8 cellular contexts compared by ENCODE assay signal in genomic region chr1:20366766-20367602, GRCh38.
DNase-seq lines count a peak whose midpoint lies in the region; ATAC-seq lines count a peak whose summit lies in the region.

No MANE protein-coding gene starts in this region.

- no peaks in the 10 kb centered on the region for H3K36me3 Mint-ChIP-seq in activated T-cell treated with anti-CD3 and anti-CD28 coated beads, Interleukin-2, amount 50 U/mL, for 4 hours (ENCODE audit: insufficient read depth)

- no peaks in the 10 kb centered on the region for H3K9me3 Mint-ChIP-seq in activated T-cell treated with anti-CD3 and anti-CD28 coated beads, Interleukin-2, amount 50 U/mL, for 4 hours

- in situ Hi-C loops in SK-MEL-5 (cut with HindIII; ENCODE audit: low pct_unique_long_range_greater_than_20kb, low sequenced_read_pairs), result no loop called here

- H3K27me3 Mint-ChIP-seq in activated T-cell treated with anti-CD3 and anti-CD28 coated beads, Interleukin-2, amount 50 U/mL, for 4 hours (ENCODE audit: low read depth), result peaks cover 61% of the 10 kb centered on the region

- ATAC-seq in activated T-cell treated with anti-CD3 and anti-CD28 coated beads, Interleukin-2, amount 50 U/mL, for 4 hours, result peak; percentile 56 to 66
- ATAC-seq in GM19395 (IDR thresholded peaks at IDR 0.05; ENCODE audit: unreplicated experiment), result no peak

- intact Hi-C loops in posterior cingulate gyrus (cut with DNase I), result loop anchor here (10.0 kb wide), 1 partner anchor 152 kb away; no protein-coding TSS in a partner anchor

- H3K4me1 Mint-ChIP-seq in activated T-cell treated with anti-CD3 and anti-CD28 coated beads, Interleukin-2, amount 50 U/mL, for 4 hours (ENCODE audit: low read depth), result peaks cover 2% of the 10 kb centered on the region

- H3K4me3 Mint-ChIP-seq in activated T-cell treated with anti-CD3 and anti-CD28 coated beads, Interleukin-2, amount 50 U/mL, for 4 hours, result peak overlapping the region; percentile 17

- DNase-seq in activated T-cell treated with anti-CD3 and anti-CD28 coated beads, Interleukin-2, amount 50 U/mL, for 4 hours, result no peak
- DNase-seq in activated T-cell treated with anti-CD3 and anti-CD28 coated beads for 4 hours (no peak), SK-MEL-5 (ENCODE audit: low read depth, low spot score) (peak; percentile 66), glomerular visceral epithelial cell (ENCODE audit: extremely low spot score) (peak; percentile 26), posterior cingulate gyrus (peak in 7 of 10 donors; percentile 25 to 92 (median 61)), NAMALWA (ENCODE audit: low spot score) (no peak), middle frontal gyrus (ENCODE audit: extremely low spot score, low spot score) (no peak)

Comparison
In these comparisons a context has a peak if more than half of its experiments do, and no peak if none do; other contexts are left out.
1. DNase-seq: peak in SK-MEL-5 (single experiment), glomerular visceral epithelial cell (single experiment) and posterior cingulate gyrus (7 of 10); none in activated T-cell treated with anti-CD3 and anti-CD28 coated beads, Interleukin-2, amount 50 U/mL, for 4 hours (single experiment), activated T-cell treated with anti-CD3 and anti-CD28 coated beads for 4 hours (single experiment), NAMALWA (single experiment) and middle frontal gyrus (single experiment).